In genomic region chr3:184563569-184563925, GRCh38 we compare ENCODE assay signal across 11 cellular contexts. TPM values are rescaled to one million over a fixed set of nuclear protein-coding genes. Genes with fewer than 3 reads are reported as not detected.
DNase-seq lines count a peak whose midpoint lies in the region; ATAC-seq and TF ChIP-seq lines count a peak whose summit lies in the region.
"Had no signal": no experiment of that assay in that cellular context is flagged by ENCODE, and none has a peak within 500 bp of the region (broad histone marks: within the 10 kb centered on the region; RNA-seq: fewer than 3 reads in every experiment).

No MANE protein-coding gene starts in this region.

- H3K9me3 ChIP-seq in duodenal mucosa (ENCODE audit: control insufficient read depth in 1 of 2, low read length in 2 of 2) (no peaks in the 10 kb centered on the region), muscle layer of duodenum (ENCODE audit: control insufficient read depth in 1 of 2, low read length in 2 of 2) (no peaks in the 10 kb centered on the region), transverse colon (no peaks in the 10 kb centered on the region)
- H3K9me3 ChIP-seq: A549 had no signal

- H3K9me3 Mint-ChIP-seq in activated CD4-positive, alpha-beta T cell treated with anti-CD3 and anti-CD28 coated beads for 36 hours (ENCODE audit: low read depth), result no peaks in the 10 kb centered on the region

- H3K27me3 ChIP-seq in duodenal mucosa (ENCODE audit: control insufficient read depth in 1 of 2, insufficient read depth in 2 of 2, low read length in 2 of 2), result no peaks in the 10 kb centered on the region
- H3K27me3 ChIP-seq in muscle layer of duodenum (ENCODE audit: low read depth, low read length), result no peaks in the 10 kb centered on the region
- H3K27me3 ChIP-seq in transverse colon, result no peaks in the 10 kb centered on the region

- ATAC-seq in activated CD4-positive, alpha-beta T cell treated with anti-CD3 and anti-CD28 coated beads for 36 hours, result no peak
- ATAC-seq in HG02763 (IDR thresholded peaks at IDR 0.05; ENCODE audit: unreplicated experiment), result no peak
- ATAC-seq: A549 had no signal

- H3K9ac ChIP-seq in duodenal mucosa (ENCODE audit: low read depth in 1 of 2, low read length in 2 of 2), result peak overlapping the region; percentile 27 to 61

- no peak overlapping the region for H3K4me3 Mint-ChIP-seq in activated CD4-positive, alpha-beta T cell treated with anti-CD3 and anti-CD28 coated beads for 36 hours

- WGBS in transverse colon (ENCODE audit: low coverage in 1 of 2), 2 donors, result 8 to 22% methylated on average over 2 to 7 of the region's 11 CpGs

- H3K27ac Mint-ChIP-seq in activated CD4-positive, alpha-beta T cell treated with anti-CD3 and anti-CD28 coated beads for 36 hours, result no peak overlapping the region

- no peak for TF ChIP-seq CTCF in transverse colon (IDR thresholded peaks at IDR 0.05)

- no peak for TF ChIP-seq POLR2A in transverse colon (IDR thresholded peaks at IDR 0.05)

- no peaks in the 10 kb centered on the region for H3K36me3 Mint-ChIP-seq in activated CD4-positive, alpha-beta T cell treated with anti-CD3 and anti-CD28 coated beads for 36 hours (ENCODE audit: low read depth)

- H3K4me1 Mint-ChIP-seq in activated CD4-positive, alpha-beta T cell treated with anti-CD3 and anti-CD28 coated beads for 36 hours, result peaks cover 10% of the 10 kb centered on the region

- CTCF ChIA-PET in activated CD4-positive, alpha-beta T cell treated with anti-CD3 and anti-CD28 coated beads for 36 hours (lab: Charles Lee), result no interaction called here

- intact Hi-C loops in activated CD4-positive, alpha-beta T cell treated with anti-CD3 and anti-CD28 coated beads for 36 hours (cut with DNase I, micrococcal nuclease), result no loop called here
- intact Hi-C loops in transverse colon (cut with DNase I; ENCODE audit: low total_unique reads), result no loop called here

- peaks cover 36% of the 10 kb centered on the region for H3K27me3 Mint-ChIP-seq in activated CD4-positive, alpha-beta T cell treated with anti-CD3 and anti-CD28 coated beads for 36 hours

- H3K36me3 ChIP-seq in duodenal mucosa (ENCODE audit: control insufficient read depth in 1 of 2, insufficient read depth in 2 of 2, low read length in 2 of 2) (no peaks in the 10 kb centered on the region), muscle layer of duodenum (ENCODE audit: control insufficient read depth in 1 of 2, insufficient read depth in 2 of 2, low read length in 2 of 2) (no peaks in the 10 kb centered on the region), transverse colon (no peaks in the 10 kb centered on the region)

- H3K4me1 ChIP-seq in duodenal mucosa (ENCODE audit: control insufficient read depth in 1 of 2, insufficient read depth in 2 of 2, low read length in 2 of 2), result peaks cover 74% of the 10 kb centered on the region in 2 donors
- H3K4me1 ChIP-seq in muscle layer of duodenum (ENCODE audit: control insufficient read depth in 1 of 2, insufficient read depth in 2 of 2, low read length in 2 of 2), result peaks cover 10 to 57% of the 10 kb centered on the region in 2 donors
- peaks cover 28 to 80% (median 64%) of the 10 kb centered on the region in 4 donors for H3K4me1 ChIP-seq in transverse colon

- peak overlapping the region; percentile 38 to 67 for H3K4me3 ChIP-seq in duodenal mucosa (ENCODE audit: low read depth in 1 of 2, low read length in 2 of 2)
- peak overlapping the region; percentile 44 to 82 for H3K4me3 ChIP-seq in muscle layer of duodenum (ENCODE audit: low read depth in 1 of 2, low read length in 2 of 2)
- peak overlapping the region in 3 of 4 donors; percentile 69 to 77 (median 69) for H3K4me3 ChIP-seq in transverse colon
- H3K4me3 ChIP-seq: A549 had no signal

- peak; percentile 20 for DNase-seq in activated CD4-positive, alpha-beta T cell treated with anti-CD3 and anti-CD28 coated beads for 36 hours
- no peak for DNase-seq in activated CD4-positive, alpha-beta T cell treated with anti-CD3 and anti-CD28 coated beads, Interleukin-2, amount 50 U/mL, for 1 hour
- DNase-seq in transverse colon (no peak), OCI-M2 (lab: John Stamatoyannopoulos, UW; ENCODE audit: unreplicated experiment) (no peak), activated gamma-delta T cell treated with Interleukin-2 at 50 U/mL for 16 hours (no peak)
- DNase-seq: activated naive CD4-positive, alpha-beta T cell treated with Interleukin-2 at 50 U/mL for 16 hours; erythroblast had no signal

- TF ChIP-seq EP300 in transverse colon (IDR thresholded peaks at IDR 0.05; ENCODE audit: low read depth), result no peak

- H3K27ac ChIP-seq in duodenal mucosa (ENCODE audit: low read depth, low read length) (no peak overlapping the region), muscle layer of duodenum (ENCODE audit: low read length) (peak overlapping the region; percentile 28), transverse colon (peak overlapping the region; percentile 76 to 88 (median 83))
- H3K27ac ChIP-seq: A549 had no signal

- POLR2A ChIA-PET in activated CD4-positive, alpha-beta T cell treated with anti-CD3 and anti-CD28 coated beads for 36 hours (lab: Charles Lee), result no interaction called here

- in situ Hi-C loops in transverse colon (cut with MboI; ENCODE audit: low pct_ligation_motif_present in 1 of 4, low pct_unique_long_range_greater_than_20kb in 1 of 4, low sequenced_read_pairs in 3 of 4), result no loop called here

RNA-seq across cellular contexts. Expression of gene EPHB3, which starts 2.0 kb away (rescaled TPM):
- total RNA-seq in activated CD4-positive, alpha-beta T cell treated with anti-CD3 and anti-CD28 coated beads for 36 hours, result not detected
- total RNA-seq in transverse colon, result 10 to 100 TPM in 1 of 4 donors, 1 to 10 TPM in 3; 4.1 to 17.7 (median 6.7) TPM

Comparison
In these comparisons a context has a peak if more than half of its experiments do, and no peak if none do; other contexts are left out.
1. RNA of gene EPHB3, which starts 2.0 kb away (total RNA-seq): 4.1 to 17.7 TPM in transverse colon; not detected in activated CD4-positive, alpha-beta T cell treated with anti-CD3 and anti-CD28 coated beads for 36 hours; every median in the first group is over 4 times any median in the second.
2. Peak in every context shown above with its lines, with median percentiles within 50 percentile points of each other: H3K4me3 ChIP-seq.